6 cellular contexts compared by ENCODE assay signal in the genomic region with DNA sequence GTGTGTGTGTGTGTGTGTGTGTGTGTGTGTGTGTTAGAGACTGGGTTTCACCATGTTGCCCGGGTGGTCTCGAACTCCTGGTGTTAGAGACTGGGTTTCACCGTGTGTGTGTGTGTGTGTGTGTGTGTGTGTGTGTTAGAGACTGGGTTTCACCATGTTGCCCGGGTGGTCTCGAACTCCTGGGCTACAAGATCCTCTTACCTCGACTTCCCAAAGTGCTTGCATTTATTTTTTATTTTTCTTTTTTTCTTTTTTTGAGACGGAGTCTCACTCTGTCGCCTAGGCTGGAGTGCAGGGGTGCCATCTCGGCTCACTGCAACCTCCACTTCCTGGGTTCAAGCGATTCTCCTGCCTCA. TPM values are rescaled to one million over a fixed set of nuclear protein-coding genes. Genes with fewer than 3 reads are reported as not detected.
DNase-seq lines count a peak whose midpoint lies in the region; ATAC-seq, FAIRE-seq and TF ChIP-seq lines count a peak whose summit lies in the region.
"Not testable (repeated sequence)": the region's sequence is repeated elsewhere in the genome, so short reads cannot be mapped to it uniquely, and the experiment has no call there.

No MANE protein-coding gene starts in this region.

- peaks cover 22% of the 10 kb centered on the region for H3K36me3 Mint-ChIP-seq in activated B cell treated with CpG ODN at 0.5 μM for 24 hours (ENCODE audit: low read depth)
- not testable (repeated sequence) for H3K36me3 Mint-ChIP-seq in chondrocyte (ENCODE audit: low read depth)

- H3K9me3 Mint-ChIP-seq in activated B cell treated with CpG ODN at 0.5 μM for 24 hours; chondrocyte (ENCODE audit: low read depth): not testable (repeated sequence)

- CTCF ChIA-PET in HEK293 (lab: Yijun Ruan, JAX) = not testable (repeated sequence)
- CTCF ChIA-PET in activated B cell treated with CpG ODN at 0.5 μM for 24 hours (lab: Charles Lee) = interaction anchor here (1.5 to 2.4 kb wide), 2 partner anchors 75 to 86 kb away, joined by 5 to 7 read pairs; no protein-coding TSS in a partner anchor

- H3K4me1 Mint-ChIP-seq in activated B cell treated with CpG ODN at 0.5 μM for 24 hours (peaks cover 58% of the 10 kb centered on the region), chondrocyte (ENCODE audit: low read depth) (peaks cover 31% of the 10 kb centered on the region)

- not testable (repeated sequence) for H3K36me3 ChIP-seq in HEK293 (ENCODE audit: control insufficient read depth in 2 of 2, insufficient read depth in 1 of 2, low read length in 2 of 2); iPS-18a (ENCODE audit: control insufficient read depth, low read depth, low read length); pancreas; vagina

- H3K27me3 Mint-ChIP-seq in activated B cell treated with CpG ODN at 0.5 μM for 24 hours; chondrocyte (ENCODE audit: low read depth): not testable (repeated sequence)

- TF ChIP-seq CTCF in HEK293 (tag by site-specific recombination; IDR thresholded peaks at IDR 0.05); activated B cell treated with CpG ODN at 0.5 μM for 24 hours (IDR thresholded peaks at IDR 0.05); chondrocyte (IDR thresholded peaks at IDR 0.05); pancreas (IDR thresholded peaks at IDR 0.05); vagina (IDR thresholded peaks at IDR 0.05): not testable (repeated sequence)

- H3K9me3 ChIP-seq in HEK293 (ENCODE audit: control insufficient read depth, insufficient read depth, low read depth, low read length); iPS-18a (ENCODE audit: control insufficient read depth, low read depth, low read length); pancreas; vagina: not testable (repeated sequence)

- H3K27ac Mint-ChIP-seq in activated B cell treated with CpG ODN at 0.5 μM for 24 hours = peak overlapping the region; percentile 86
- H3K27ac Mint-ChIP-seq in chondrocyte (ENCODE audit: unreplicated experiment) = peak overlapping the region; percentile 64

- not testable (repeated sequence) for TF ChIP-seq POLR2A in vagina (IDR thresholded peaks at IDR 0.05)

- peak overlapping the region; percentile 86 for H3K4me3 Mint-ChIP-seq in activated B cell treated with CpG ODN at 0.5 μM for 24 hours
- H3K4me3 Mint-ChIP-seq in chondrocyte (ENCODE audit: unreplicated experiment) = peak overlapping the region; percentile 78

- not testable (repeated sequence) for FAIRE-seq in pancreas (lab: Jason Lieb, UNC)

- POLR2A ChIA-PET in HEK293 (lab: Yijun Ruan, JAX) = interaction anchor here (0.6 to 1.6 kb wide), 4 partner anchors 47 to 1913 kb away, joined by 4 to 7 read pairs (median 4); a partner anchor contains a TSS
- POLR2A ChIA-PET in activated B cell treated with CpG ODN at 0.5 μM for 24 hours (lab: Charles Lee) = interaction anchor here (1.2 to 8.1 kb wide), 6 partner anchors 8 to 48 kb away, joined by 4 to 209 read pairs (median 8); a partner anchor contains a TSS

- WGBS in pancreas, 2 donors = 70 to 75% methylated on average over 10 of the region's 10 CpGs

- not testable (repeated sequence) for ATAC-seq in activated B cell treated with CpG ODN at 0.5 μM for 24 hours (ENCODE audit: low read depth); pancreas

- not testable (repeated sequence) for H3K27ac ChIP-seq in HEK293 (ENCODE audit: extremely low read depth, low read depth, low read length); iPS-18a (ENCODE audit: low read length)
- peak overlapping the region in 1 of 4 donors; percentile 92 for H3K27ac ChIP-seq in pancreas
- peak overlapping the region; percentile 93 for H3K27ac ChIP-seq in vagina

- intact Hi-C loops in activated B cell treated with CpG ODN at 0.5 μM for 24 hours (cut with micrococcal nuclease); pancreas (cut with DNase I); vagina (cut with DNase I): not testable (repeated sequence)

- not testable (repeated sequence) for H3K4me1 ChIP-seq in HEK293 (ENCODE audit: control insufficient read depth, insufficient read depth, low read length); iPS-18a (ENCODE audit: control insufficient read depth, low read depth, low read length)
- H3K4me1 ChIP-seq in pancreas (peaks cover 0 to 18% (median 0%) of the 10 kb centered on the region in 3 donors), vagina (peaks cover 34% of the 10 kb centered on the region)

- H3K27me3 ChIP-seq in iPS-18a (ENCODE audit: control insufficient read depth, insufficient read depth, low read length); pancreas; vagina: not testable (repeated sequence)

- H3K9ac ChIP-seq in iPS-18a (ENCODE audit: low read length) = not testable (repeated sequence)

- DNase-seq in activated B cell treated with CpG ODN at 0.5 μM for 24 hours; chondrocyte (ENCODE audit: low spot score); pancreas; vagina (ENCODE audit: extremely low spot score in 2 of 2): not testable (repeated sequence)

- H3K4me3 ChIP-seq in HEK293 (ENCODE audit: low read depth, low read length) = peak overlapping the region; percentile 83
- peak overlapping the region; percentile 89 for H3K4me3 ChIP-seq in iPS-18a (ENCODE audit: low read length)
- H3K4me3 ChIP-seq in pancreas = peak overlapping the region in 3 of 4 donors; percentile 90 to 96 (median 94)
- peak overlapping the region; percentile 89 to 98 for H3K4me3 ChIP-seq in vagina

TF ChIP-seq in HEK293, 187 proteins besides CTCF, POLR2A, EP300 and RAD21:
- peak; percentile 3; the same call in 1 of the 2 replicates for TF ChIP-seq ZNF777 (tag by site-specific recombination; IDR thresholded peaks at IDR 0.05; ENCODE audit: borderline replicate concordance)
- TF ChIP-seq, protein P1, sequence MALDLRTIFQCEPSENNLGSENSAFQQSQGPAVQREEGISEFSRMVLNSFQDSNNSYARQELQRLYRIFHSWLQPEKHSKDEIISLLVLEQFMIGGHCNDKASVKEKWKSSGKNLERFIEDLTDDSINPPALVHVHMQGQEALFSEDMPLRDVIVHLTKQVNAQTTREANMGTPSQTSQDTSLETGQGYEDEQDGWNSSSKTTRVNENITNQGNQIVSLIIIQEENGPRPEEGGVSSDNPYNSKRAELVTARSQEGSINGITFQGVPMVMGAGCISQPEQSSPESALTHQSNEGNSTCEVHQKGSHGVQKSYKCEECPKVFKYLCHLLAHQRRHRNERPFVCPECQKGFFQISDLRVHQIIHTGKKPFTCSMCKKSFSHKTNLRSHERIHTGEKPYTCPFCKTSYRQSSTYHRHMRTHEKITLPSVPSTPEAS (tag by site-specific recombination; IDR thresholded peaks at IDR 0.05) = peak; percentile 52

RNA-seq across cellular contexts. Expression of a gene that starts 0.6 kb away (rescaled TPM):
- total RNA-seq in activated B cell treated with CpG ODN at 0.5 μM for 24 hours = 264 and 281 TPM in 2 replicates
- 37.2 to 43.0 TPM (median 40.4 TPM) in 3 replicates for total RNA-seq in chondrocyte
- 10 to 100 TPM; 47.4 to 93.3 (median 83.2) TPM for total RNA-seq in pancreas
- 10 to 100 TPM; 42.4 to 53.3 TPM for polyA plus RNA-seq in pancreas
- 39.0 TPM for total RNA-seq in vagina

RNA-seq across cellular contexts. Expression of a gene that starts 46.3 kb away (rescaled TPM):
- 24.9 and 27.5 TPM in 2 replicates for total RNA-seq in activated B cell treated with CpG ODN at 0.5 μM for 24 hours
- total RNA-seq in chondrocyte = 13.3 to 21.4 TPM (median 13.9 TPM) in 3 replicates
- total RNA-seq in pancreas = 10 to 100 TPM in 4 of 6 donors, 1 to 10 TPM in 2; 8.2 to 11.2 (median 10.9) TPM
- polyA plus RNA-seq in pancreas = 10 to 100 TPM in 1 of 2 donors, 1 to 10 TPM in 1; 9.1 to 11.6 TPM
- 46.7 TPM for total RNA-seq in vagina

RNA-seq across cellular contexts. Expression of a gene that starts 46.6 kb away (rescaled TPM):
- total RNA-seq in activated B cell treated with CpG ODN at 0.5 μM for 24 hours (47.9 and 52.2 TPM in 2 replicates), chondrocyte (103 to 107 TPM (median 105 TPM) in 3 replicates), pancreas (10 to 100 TPM; 15.6 to 38.2 (median 20.4) TPM), vagina (57.2 TPM)
- polyA plus RNA-seq in pancreas = 1 to 10 TPM; 5.9 to 8.7 TPM

RNA-seq across cellular contexts. Expression of a gene that starts 57.9 kb away (rescaled TPM):
- 19.3 and 20.2 TPM in 2 replicates for total RNA-seq in activated B cell treated with CpG ODN at 0.5 μM for 24 hours
- 17.7 to 27.5 TPM (median 19.6 TPM) in 3 replicates for total RNA-seq in chondrocyte
- total RNA-seq in pancreas = 10 to 100 TPM in 1 of 6 donors, 1 to 10 TPM in 5; 5.9 to 13.6 (median 8.0) TPM
- polyA plus RNA-seq in pancreas = 10 to 100 TPM; 21.8 to 34.0 TPM
- total RNA-seq in vagina = 21.4 TPM
